23 cellular contexts compared by ENCODE assay signal in the genomic region with DNA sequence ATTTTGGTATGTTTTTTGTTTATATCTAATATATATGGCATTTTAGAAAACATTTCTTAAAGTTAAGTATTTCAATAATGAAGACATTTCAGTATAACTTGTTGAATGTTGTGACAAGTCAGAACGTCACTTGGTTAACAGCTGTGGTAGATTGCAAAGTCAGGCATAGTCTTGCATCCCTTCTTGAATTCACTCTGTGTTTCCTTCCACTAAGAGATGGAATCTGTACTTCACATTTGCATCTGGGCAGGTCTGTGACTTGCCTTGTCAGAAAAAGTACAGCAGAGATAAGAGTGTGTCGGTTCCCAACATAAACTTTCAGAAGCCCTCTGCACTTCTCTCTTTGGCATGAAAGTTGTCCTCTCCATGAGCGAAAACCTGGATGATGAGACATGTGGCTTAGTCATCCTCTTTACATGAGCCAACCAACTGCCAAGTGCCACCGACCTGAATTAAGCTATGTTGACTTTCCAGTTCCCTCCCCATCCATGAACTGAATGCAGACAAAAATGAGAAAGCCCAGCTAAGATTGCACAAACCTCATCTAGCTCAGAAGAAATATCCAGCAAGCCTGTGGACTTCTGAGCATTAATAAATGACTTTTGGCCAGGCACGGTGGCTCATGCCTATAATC.
"Had no signal": no experiment of that assay in that cellular context is flagged by ENCODE, and none has a peak within 500 bp of the region (broad histone marks: within the 10 kb centered on the region; RNA-seq: fewer than 3 reads in every experiment).

No MANE protein-coding gene starts in this region.

- ATAC-seq: Right ventricle myocardium inferior, SK-N-SH treated with all-trans-retinoic acid at 6 μM for 48 hours had no signal

- H3K27ac ChIP-seq: HL-60, PC-9, Peyer's patch, SJCRH30 had no signal

- H3K4me1 ChIP-seq: Peyer's patch, SJCRH30 had no signal

- H2AFZ ChIP-seq: PC-9 had no signal

- H3K4me3 ChIP-seq: PC-9, Peyer's patch, SJCRH30 had no signal

- H3K27me3 ChIP-seq: Peyer's patch, SJCRH30 had no signal

- H3K36me3 ChIP-seq: Peyer's patch, SJCRH30 had no signal

- DNase-seq: Karpas-422, KG1, MM.1S, NCI-H1048, NCI-H1105, NCI-H1417 treated with DMSO at 0.1 percent for 48 hours, NCI-H146, NCI-H1694 treated with DMSO at 0.1 percent for 48 hours, NCI-H1930, NCI-H2081, NCI-H2107, NCI-H2227 treated with DMSO at 0.1 percent for 48 hours, NCI-H524, NCI-H526 treated with DMSO at 0.1 percent for 48 hours, NCI-H748 treated with DMSO at 0.1 percent for 48 hours, PC-9, Peyer's patch, SHP77 treated with DMSO at 0.1 percent for 48 hours, SJCRH30, T-helper 1 cell had no signal

- H3K9me3 ChIP-seq: Peyer's patch, SJCRH30 had no signal

- H3K4me2 ChIP-seq: PC-9 had no signal
